In genomic region chr12:115383668-115384067, GRCh38 we compare ENCODE assay signal across 17 cellular contexts.
A peak's percentile ranks its signal among the peaks of the same experiment; 100 is the strongest.
DNase-seq lines count a peak whose midpoint lies in the region; ATAC-seq, FAIRE-seq and TF ChIP-seq lines count a peak whose summit lies in the region.
"Had no signal": no experiment of that assay in that cellular context is flagged by ENCODE, and none has a peak within 500 bp of the region (broad histone marks: within the 10 kb centered on the region; RNA-seq: fewer than 3 reads in every experiment).

No MANE protein-coding gene starts in this region.

- H3K79me2 ChIP-seq in HepG2 (ENCODE audit: insufficient read depth, low read length) (no peaks in the 10 kb centered on the region), mesendoderm (ENCODE audit: control insufficient read depth, insufficient read depth, low read length) (no peaks in the 10 kb centered on the region)

- H3K18ac ChIP-seq in mesendoderm (ENCODE audit: low read length), result no peak overlapping the region

- no peak for TF ChIP-seq CTCF in A549 (IDR thresholded peaks at IDR 0.05)
- TF ChIP-seq CTCF in LNCaP clone FGC (IDR thresholded peaks at IDR 0.05; ENCODE audit: control insufficient read depth, extremely low read depth, insufficient read depth), result no peak
- no peak for TF ChIP-seq CTCF in bronchial epithelial cell (IDR thresholded peaks at IDR 0.05; ENCODE audit: insufficient read depth, low read length, severe bottlenecking)
- TF ChIP-seq CTCF in HepG2 (CRISPR knock-in tag; IDR thresholded peaks at IDR 0.05), result no peak
- TF ChIP-seq CTCF in transverse colon (IDR thresholded peaks at IDR 0.05), result no peak

- no peak overlapping the region for H3K4ac ChIP-seq in mesendoderm (ENCODE audit: low read depth, low read length)

- in situ Hi-C loops in HepG2 (cut with HindIII; ENCODE audit: extremely low pct_ligation_motif_present, low pct_unique_long_range_greater_than_20kb) (no loop called here), transverse colon (cut with MboI; ENCODE audit: low pct_ligation_motif_present in 1 of 4, low pct_unique_long_range_greater_than_20kb in 1 of 4, low sequenced_read_pairs in 3 of 4) (no loop called here)

- BruUV-seq in HepG2 (replicated peaks; lab: Mats Ljungman, UMichigan), result no TSS peak

- H2AK5ac ChIP-seq in mesendoderm (ENCODE audit: low read length), result no peak overlapping the region

- H3K4me3 ChIP-seq in A549 (no peak overlapping the region), LNCaP clone FGC (ENCODE audit: low read depth, low read length) (no peak overlapping the region), bronchial epithelial cell (ENCODE audit: low read depth, low read length) (no peak overlapping the region), HepG2 (replicated peaks in 1 of 3; ENCODE audit: insufficient read depth in 1 of 3, low read depth in 2 of 3, low read length in 3 of 3) (no peak overlapping the region), mesendoderm (ENCODE audit: low read length) (no peak overlapping the region), transverse colon (no peak overlapping the region)
- H3K4me3 ChIP-seq: heart left ventricle, MG63, skin epidermis, upper lobe of left lung had no signal

- no peaks in the 10 kb centered on the region for H3K36me3 Mint-ChIP-seq in activated CD4-positive, alpha-beta T cell treated with anti-CD3 and anti-CD28 coated beads, Interleukin-2, amount 10 ng/mL, durations not matched to agents 7 days and 5 days (ENCODE audit: low read depth)
- H3K36me3 Mint-ChIP-seq: activated CD8-positive, alpha-beta memory T cell treated with anti-CD3 and anti-CD28 coated beads, Interleukin-2, amount 10 ng/mL, durations not matched to agents 7 days and 5 days; activated naive CD8-positive, alpha-beta T cell had no signal

- TF ChIP-seq EP300 in A549 (IDR thresholded peaks at IDR 0.05) (no peak), HepG2 (IDR thresholded peaks at IDR 0.05; ENCODE audit: low read depth in 2 of 2, low read length in 2 of 2) (no peak), HepG2 (CRISPR knock-in tag; IDR thresholded peaks at IDR 0.05; ENCODE audit: borderline replicate concordance) (no peak), transverse colon (IDR thresholded peaks at IDR 0.05; ENCODE audit: low read depth) (no peak)

- H3K27me3 Mint-ChIP-seq in activated CD4-positive, alpha-beta T cell treated with anti-CD3 and anti-CD28 coated beads, Interleukin-2, amount 10 ng/mL, durations not matched to agents 7 days and 5 days, result no peaks in the 10 kb centered on the region
- H3K27me3 Mint-ChIP-seq: activated CD8-positive, alpha-beta memory T cell treated with anti-CD3 and anti-CD28 coated beads, Interleukin-2, amount 10 ng/mL, durations not matched to agents 7 days and 5 days had no signal

- H4K5ac ChIP-seq in mesendoderm (ENCODE audit: low read length), result no peak overlapping the region

- H3K27ac ChIP-seq in A549, result peak overlapping the region in 1 of 2 experiments; percentile 29; a peak in 1 of 6 replicates
- H3K27ac ChIP-seq in HepG2 (ENCODE audit: extremely low read length, insufficient read depth, low read length), result no peak overlapping the region
- no peak overlapping the region for H3K27ac ChIP-seq in mesendoderm (ENCODE audit: low read depth, low read length)
- no peak overlapping the region for H3K27ac ChIP-seq in transverse colon
- H3K27ac ChIP-seq: heart left ventricle, skin epidermis, upper lobe of left lung had no signal

- peak in 1 of 2 experiments; percentile 71 for DNase-seq in A549 (ENCODE audit: low read depth in 1 of 2, low spot score in 1 of 2)
- peak; percentile 76 for DNase-seq in LNCaP clone FGC (ENCODE audit: low read depth)
- DNase-seq in bronchial epithelial cell (ENCODE audit: low read depth), result peak; percentile 100
- no peak for DNase-seq in HepG2 (ENCODE audit: low spot score)
- no peak for DNase-seq in mesendoderm
- no peak for DNase-seq in transverse colon
- DNase-seq in activated CD4-positive, alpha-beta T cell treated with anti-CD3 and anti-CD28 coated beads, Interleukin-2, amount 10 ng/mL, durations not matched to agents 7 days and 5 days, result no peak
- DNase-seq: activated CD8-positive, alpha-beta memory T cell treated with anti-CD3 and anti-CD28 coated beads, Interleukin-2, amount 10 ng/mL, durations not matched to agents 7 days and 5 days; MG63; NCI-H446 had no signal

- H3K27ac Mint-ChIP-seq in activated CD4-positive, alpha-beta T cell treated with anti-CD3 and anti-CD28 coated beads, Interleukin-2, amount 10 ng/mL, durations not matched to agents 7 days and 5 days, result no peak overlapping the region
- H3K27ac Mint-ChIP-seq: activated CD8-positive, alpha-beta memory T cell treated with anti-CD3 and anti-CD28 coated beads, Interleukin-2, amount 10 ng/mL, durations not matched to agents 7 days and 5 days; activated naive CD8-positive, alpha-beta T cell had no signal

- peak; percentile 60 to 83 for ATAC-seq in A549
- ATAC-seq in HepG2, result no peak
- no peak for ATAC-seq in GM18519 (IDR thresholded peaks at IDR 0.05; ENCODE audit: low FRiP score, unreplicated experiment)
- ATAC-seq: activated CD8-positive, alpha-beta memory T cell treated with anti-CD3 and anti-CD28 coated beads, Interleukin-2, amount 10 ng/mL, durations not matched to agents 7 days and 5 days; Right ventricle myocardium inferior had no signal

- no peak overlapping the region for H2BK120ac ChIP-seq in mesendoderm (ENCODE audit: low read depth, low read length)

- no peaks in the 10 kb centered on the region for H3K9me3 ChIP-seq in A549
- no peaks in the 10 kb centered on the region for H3K9me3 ChIP-seq in HepG2 (ENCODE audit: low read length)
- H3K9me3 ChIP-seq in transverse colon, result no peaks in the 10 kb centered on the region
- H3K9me3 ChIP-seq: heart left ventricle, MG63, upper lobe of left lung had no signal

- H3K4me2 ChIP-seq in A549 (peak overlapping the region; percentile 33), HepG2 (ENCODE audit: low read depth, low read length) (peak overlapping the region; percentile 54), mesendoderm (ENCODE audit: low read length) (no peak overlapping the region)

- no peak for TF ChIP-seq RAD21 in A549 (conservative IDR thresholded peaks at IDR 0.05 in 1 of 2, IDR thresholded peaks at IDR 0.05 in 1 of 2)
- TF ChIP-seq RAD21 in HepG2 (CRISPR knock-in tag; IDR thresholded peaks at IDR 0.05), result no peak

- H3K9me3 Mint-ChIP-seq in activated CD4-positive, alpha-beta T cell treated with anti-CD3 and anti-CD28 coated beads, Interleukin-2, amount 10 ng/mL, durations not matched to agents 7 days and 5 days, result no peaks in the 10 kb centered on the region

- no peaks in the 10 kb centered on the region for H3K36me3 ChIP-seq in bronchial epithelial cell (ENCODE audit: control insufficient read depth, insufficient read depth, low read length)
- H3K36me3 ChIP-seq in HepG2 (replicated peaks in 1 of 2; ENCODE audit: control insufficient read depth in 1 of 2, insufficient read depth in 2 of 2, low read length in 2 of 2), result no peaks in the 10 kb centered on the region
- H3K36me3 ChIP-seq in mesendoderm (ENCODE audit: control insufficient read depth, insufficient read depth, low read length), result no peaks in the 10 kb centered on the region
- H3K36me3 ChIP-seq in transverse colon, result no peaks in the 10 kb centered on the region
- H3K36me3 ChIP-seq: heart left ventricle, MG63, upper lobe of left lung had no signal

- H4K20me1 ChIP-seq in HepG2 (ENCODE audit: insufficient read depth, low read length), result no peaks in the 10 kb centered on the region

- TF ChIP-seq POLR2A in A549 (IDR thresholded peaks at IDR 0.05; ENCODE audit: low read length) (no peak), HepG2 (IDR thresholded peaks at IDR 0.05; ENCODE audit: insufficient read depth in 1 of 2, low read depth in 2 of 2, low read length in 2 of 2) (no peak), transverse colon (IDR thresholded peaks at IDR 0.05) (no peak)

- POLR2A ChIA-PET in A549 (lab: Yijun Ruan, JAX) (interaction anchor here (0.7 kb wide), 1 partner anchor 48 kb away, joined by 3 read pairs; no protein-coding TSS in a partner anchor), HepG2 (lab: Yijun Ruan, JAX) (interaction anchor here (1.2 kb wide), 1 partner anchor 699 kb away, joined by 6 read pairs; the partner anchor contains the start of gene TBX3)
- POLR2A ChIA-PET in activated CD4-positive, alpha-beta T cell treated with anti-CD3 and anti-CD28 coated beads, Interleukin-2, amount 10 ng/mL, durations not matched to agents 7 days and 5 days (lab: Charles Lee), result interaction anchor here (0.7 kb wide), 1 partner anchor 1648 kb away, joined by 3 read pairs; no protein-coding TSS in a partner anchor

- no peak overlapping the region for H2BK5ac ChIP-seq in mesendoderm (ENCODE audit: low read length)

- H3K9ac ChIP-seq in HepG2 (ENCODE audit: insufficient read depth, low read depth, low read length), result no peak overlapping the region
- no peak overlapping the region for H3K9ac ChIP-seq in mesendoderm (ENCODE audit: low read length)

- H2AFZ ChIP-seq in HepG2 (ENCODE audit: low read length), result no peak overlapping the region

- CTCF ChIA-PET in A549 (lab: Yijun Ruan, JAX) (interaction anchor here (1.2 to 1.8 kb wide), 3 partner anchors 12 to 370 kb away, joined by 3 to 5 read pairs (median 4); no protein-coding TSS in a partner anchor), HepG2 (lab: Yijun Ruan, JAX; ENCODE audit: low intra/inter-chr PET ratio, low total read pairs) (no interaction called here)
- CTCF ChIA-PET in activated CD4-positive, alpha-beta T cell treated with anti-CD3 and anti-CD28 coated beads, Interleukin-2, amount 10 ng/mL, durations not matched to agents 7 days and 5 days (lab: Charles Lee), result no interaction called here

- peaks cover 12% of the 10 kb centered on the region for H3K4me1 ChIP-seq in A549
- peaks cover 56% of the 10 kb centered on the region for H3K4me1 ChIP-seq in HepG2 (ENCODE audit: insufficient read depth, low read length)
- H3K4me1 ChIP-seq in mesendoderm (ENCODE audit: control insufficient read depth, low read depth, low read length), result no peaks in the 10 kb centered on the region
- no peaks in the 10 kb centered on the region for H3K4me1 ChIP-seq in transverse colon
- H3K4me1 ChIP-seq: heart left ventricle, upper lobe of left lung had no signal

- FAIRE-seq in A549 (lab: Jason Lieb, UNC) (no peak), bronchial epithelial cell (lab: Jason Lieb, UNC) (peak; percentile 98), HepG2 (lab: Jason Lieb, UNC) (no peak)
- FAIRE-seq: GM19239 had no signal

- H3K27me3 ChIP-seq in bronchial epithelial cell (ENCODE audit: control insufficient read depth, insufficient read depth, low read length), result no peaks in the 10 kb centered on the region
- peaks cover 0 to 10% of the 10 kb centered on the region in 2 experiments; a peak in 1 of 5 replicates for H3K27me3 ChIP-seq in HepG2 (ENCODE audit: control insufficient read depth in 1 of 2, insufficient read depth in 2 of 2, low read length in 2 of 2)
- no peaks in the 10 kb centered on the region for H3K27me3 ChIP-seq in mesendoderm (ENCODE audit: insufficient read depth, low read length, poor library complexity)
- H3K27me3 ChIP-seq in transverse colon, result no peaks in the 10 kb centered on the region
- H3K27me3 ChIP-seq: MG63, upper lobe of left lung had no signal

- H4K8ac ChIP-seq in mesendoderm (ENCODE audit: low read depth, low read length), result no peak overlapping the region

- no peak overlapping the region for H2BK15ac ChIP-seq in mesendoderm (replicated peaks; ENCODE audit: low read depth)

- intact Hi-C loops in HepG2 (cut with micrococcal nuclease; ENCODE audit: unreplicated experiment), result no loop called here
- intact Hi-C loops in transverse colon (cut with DNase I; ENCODE audit: low total_unique reads), result no loop called here

- H3K56ac ChIP-seq in mesendoderm (ENCODE audit: low read length), result no peak overlapping the region

- no peaks in the 10 kb centered on the region for H3K79me1 ChIP-seq in mesendoderm (ENCODE audit: low read length)

- H3K4me1 Mint-ChIP-seq in activated CD4-positive, alpha-beta T cell treated with anti-CD3 and anti-CD28 coated beads, Interleukin-2, amount 10 ng/mL, durations not matched to agents 7 days and 5 days, result no peaks in the 10 kb centered on the region
- H3K4me1 Mint-ChIP-seq: activated CD8-positive, alpha-beta memory T cell treated with anti-CD3 and anti-CD28 coated beads, Interleukin-2, amount 10 ng/mL, durations not matched to agents 7 days and 5 days had no signal

- no peak overlapping the region for H3K4me3 Mint-ChIP-seq in activated CD4-positive, alpha-beta T cell treated with anti-CD3 and anti-CD28 coated beads, Interleukin-2, amount 10 ng/mL, durations not matched to agents 7 days and 5 days
- H3K4me3 Mint-ChIP-seq: activated CD8-positive, alpha-beta memory T cell treated with anti-CD3 and anti-CD28 coated beads, Interleukin-2, amount 10 ng/mL, durations not matched to agents 7 days and 5 days; activated naive CD8-positive, alpha-beta T cell had no signal

- WGBS in A549 (ENCODE audit: missing lambda C conversion rate), result 26% methylated on average over 7 of the region's 7 CpGs
- WGBS in HepG2 (ENCODE audit: low lambda C conversion rate), result 3% methylated on average over 7 of the region's 7 CpGs
- no CpG with 5 or more reads among the region's 7 CpGs for WGBS in mesendoderm (ENCODE audit: extremely low coverage, insufficient coverage, low lambda C conversion rate)
- WGBS in transverse colon (ENCODE audit: low coverage in 1 of 2), 2 donors, result 42% methylated on average over 7 of the region's 7 CpGs; no CpG with 5 or more reads in 1 of the 2 donors

- no peak overlapping the region for H3K23ac ChIP-seq in mesendoderm (ENCODE audit: low read length)

Comparison
In these comparisons a context has a peak if more than half of its experiments do, and no peak if none do; other contexts are left out.
1. ATAC-seq: peak in A549 (2 of 2); none in HepG2 (single experiment) and GM18519 (single experiment).
2. DNase-seq: peak in LNCaP clone FGC (single experiment) and bronchial epithelial cell (single experiment); none in HepG2 (single experiment), mesendoderm (single experiment), transverse colon (single experiment) and activated CD4-positive, alpha-beta T cell treated with anti-CD3 and anti-CD28 coated beads, Interleukin-2, amount 10 ng/mL, durations not matched to agents 7 days and 5 days (single experiment).
3. Of the 38 proteins assayed by ChIP-seq in both HepG2 and A549: peak only in HepG2: none; only in A549: JUNB and SMC3; in both: none; in neither: 34; mixed calls (peak in some experiments, not most) for 2.